In genomic region chr21:38679531-38679930, GRCh38 we compare ENCODE assay signal across 10 cellular contexts.
A peak's percentile ranks its signal among the peaks of the same experiment; 100 is the strongest.
DNase-seq lines count a peak whose midpoint lies in the region; ATAC-seq and TF ChIP-seq lines count a peak whose summit lies in the region.
"Had no signal": no experiment of that assay in that cellular context is flagged by ENCODE, and none has a peak within 500 bp of the region (broad histone marks: within the 10 kb centered on the region; RNA-seq: fewer than 3 reads in every experiment).

No MANE protein-coding gene starts in this region.

- H3K79me1 ChIP-seq in IMR-90 (ENCODE audit: low read depth in 1 of 2, low read length in 2 of 2): no peaks in the 10 kb centered on the region

- peaks cover 0 to 7% (median 0%) of the 10 kb centered on the region in 11 donors for H3K9me3 ChIP-seq in heart right ventricle
- peaks cover 2% of the 10 kb centered on the region for H3K9me3 ChIP-seq in IMR-90 (ENCODE audit: control insufficient read depth, insufficient read depth, low read length)
- no peaks in the 10 kb centered on the region for H3K9me3 ChIP-seq in thoracic aorta

- H2AFZ ChIP-seq in IMR-90 (replicated peaks; ENCODE audit: low read length, poor library complexity): no peak overlapping the region

- H3K27ac ChIP-seq in heart right ventricle: peak overlapping the region in 3 of 10 donors; percentile 12 to 31 (median 30)
- H3K27ac ChIP-seq in IMR-90 (ENCODE audit: insufficient read depth, low read length): no peak overlapping the region
- peak overlapping the region; percentile 50 to 71 for H3K27ac ChIP-seq in coronary artery
- peak overlapping the region; percentile 82 to 84 for H3K27ac ChIP-seq in thoracic aorta

- H2BK5ac ChIP-seq in IMR-90 (ENCODE audit: low read depth, low read length, poor library complexity, severe bottlenecking): no peak overlapping the region

- peak in 6 of 8 donors; percentile 25 to 84 (median 68) for ATAC-seq in heart right ventricle
- ATAC-seq in Right ventricle myocardium superior (ENCODE audit: poor library complexity): no peak
- peak; percentile 66 for ATAC-seq in IMR-90 (ENCODE audit: low read depth)
- peak; percentile 82 for ATAC-seq in thoracic aorta (ENCODE audit: insufficient number of reproducible peaks, low FRiP score, low read depth)
- no peak for ATAC-seq in esophagus mucosa

- in situ Hi-C loops in IMR-90 (cut with MboI; ENCODE audit: low sequenced_read_pairs): no loop called here

- no peak overlapping the region for H4K5ac ChIP-seq in IMR-90 (ENCODE audit: low read depth, low read length)

- POLR2A ChIA-PET in IMR-90 (lab: Charles Lee; ENCODE audit: unreplicated experiment): no interaction called here

- peak overlapping the region; percentile 57; the same call in 1 of the 2 replicates for H2AK5ac ChIP-seq in IMR-90 (ENCODE audit: low read depth, low read length)

- H3K4me1 ChIP-seq in heart right ventricle: peaks cover 0 to 19% (median 10%) of the 10 kb centered on the region in 9 donors
- peaks cover 2% of the 10 kb centered on the region; the same call in 1 of the 2 replicates for H3K4me1 ChIP-seq in IMR-90 (ENCODE audit: control insufficient read depth, insufficient read depth, low read length)
- peaks cover 16 to 60% of the 10 kb centered on the region in 2 donors for H3K4me1 ChIP-seq in thoracic aorta (ENCODE audit: control insufficient read depth in 1 of 2, low read depth in 2 of 2)

- no peak overlapping the region for H3K4me3 ChIP-seq in heart right ventricle
- no peak overlapping the region for H3K4me3 ChIP-seq in IMR-90 (ENCODE audit: insufficient read depth, low read depth, low read length)
- no peak overlapping the region for H3K4me3 ChIP-seq in coronary artery
- peak overlapping the region; percentile 13 for H3K4me3 ChIP-seq in thoracic aorta

- H3K23ac ChIP-seq in IMR-90 (ENCODE audit: low read depth, low read length): no peak overlapping the region

- H3K56ac ChIP-seq in IMR-90 (ENCODE audit: extremely low read depth, insufficient read depth, low read length): no peak overlapping the region

- peaks cover 3% of the 10 kb centered on the region; the same call in 1 of the 2 replicates for H3K9me1 ChIP-seq in IMR-90 (ENCODE audit: insufficient read depth, low read length)

- dilution Hi-C loops in IMR-90 (cut with HindIII; ENCODE audit: low sequenced_read_pairs, unreplicated experiment): no loop called here

- WGBS in heart right ventricle, 2 donors: 37 to 57% methylated on average over 4 of the region's 4 CpGs
- no CpG with 5 or more reads among the region's 4 CpGs for WGBS in IMR-90 (ENCODE audit: extremely low coverage in 2 of 2, insufficient read length in 1 of 2), 2 experiments

- H3K36me3 ChIP-seq in heart right ventricle (no peaks in the 10 kb centered on the region), IMR-90 (ENCODE audit: control insufficient read depth, insufficient read depth, low read length) (no peaks in the 10 kb centered on the region), thoracic aorta (no peaks in the 10 kb centered on the region)

- peak in 1 of 2 donors; percentile 12 for DNase-seq in heart right ventricle
- no peak for DNase-seq in Right ventricle myocardium superior
- peak; percentile 62 for DNase-seq in IMR-90
- DNase-seq in coronary artery (ENCODE audit: low spot score): no peak
- DNase-seq in thoracic aorta (ENCODE audit: low spot score): no peak
- DNase-seq in stimulated activated CD4-positive, alpha-beta T cell treated with anti-CD3 and anti-CD28 coated beads, Interleukin-4, amount 100 ng/mL, for 1 hour: no peak
- DNase-seq in stimulated activated naive CD4-positive, alpha-beta T cell treated with Interleukin-2 at 50 U/mL for 16 hours (lab: John Stamatoyannopoulos, UW): no peak
- DNase-seq: activated naive CD4-positive, alpha-beta T cell treated with anti-CD3 and anti-CD28 coated beads for 36 hours; NCI-H187 had no signal

- H4K20me1 ChIP-seq in IMR-90 (ENCODE audit: insufficient read depth, low read length): no peaks in the 10 kb centered on the region

- no peak for TF ChIP-seq POLR2A in IMR-90 (IDR thresholded peaks at IDR 0.05; ENCODE audit: low read depth, low read length)

- no peak overlapping the region for H4K8ac ChIP-seq in IMR-90 (ENCODE audit: low read depth in 2 of 2, low read length in 2 of 2)

- TF ChIP-seq RAD21 in IMR-90 (IDR thresholded peaks at IDR 0.05; ENCODE audit: low read length): no peak

- no peak overlapping the region for H2BK15ac ChIP-seq in IMR-90 (ENCODE audit: low read depth, low read length)

- no peak overlapping the region for H3K9ac ChIP-seq in IMR-90 (ENCODE audit: low read depth, low read length)

- H3K14ac ChIP-seq in IMR-90 (replicated peaks; ENCODE audit: low read depth, low read length): 0 out of 2 replicates have a peak overlapping the region, but pooled peaks have one; percentile 21

- H2BK120ac ChIP-seq in IMR-90 (ENCODE audit: low read depth, low read length): no peak overlapping the region

- intact Hi-C loops in heart right ventricle (cut with DNase I): no loop called here
- intact Hi-C loops in Right ventricle myocardium superior (cut with DNase I): no loop called here
- intact Hi-C loops in IMR-90 (cut with micrococcal nuclease): no loop called here

- 0 out of 2 replicates have a peak overlapping the region, but pooled peaks have one; percentile 34 for H2BK20ac ChIP-seq in IMR-90 (ENCODE audit: low read depth, low read length)

- BruUV-seq in IMR-90 (replicated peaks; lab: Mats Ljungman, UMichigan): no TSS peak

- no peak for TF ChIP-seq CTCF in heart right ventricle (IDR thresholded peaks at IDR 0.05)
- no peak for TF ChIP-seq CTCF in IMR-90 (conservative IDR thresholded peaks at IDR 0.05; ENCODE audit: low read depth, low read length)
- TF ChIP-seq CTCF in coronary artery (IDR thresholded peaks at IDR 0.05): no peak
- TF ChIP-seq CTCF in thoracic aorta (IDR thresholded peaks at IDR 0.05): no peak

- CTCF ChIA-PET in IMR-90 (lab: Yijun Ruan, JAX): no interaction called here

- no peak overlapping the region for H2AK9ac ChIP-seq in IMR-90 (replicated peaks; ENCODE audit: low read depth, low read length, poor library complexity)

- no peak overlapping the region for H3K18ac ChIP-seq in IMR-90 (ENCODE audit: low read depth, low read length)

- H3K27me3 ChIP-seq in heart right ventricle: peaks cover 0 to 85% (median 8%) of the 10 kb centered on the region in 7 donors
- H3K27me3 ChIP-seq in IMR-90 (ENCODE audit: control insufficient read depth, insufficient read depth, low read length): peaks cover 69% of the 10 kb centered on the region
- H3K27me3 ChIP-seq in thoracic aorta (replicated peaks; ENCODE audit: insufficient read depth): no peaks in the 10 kb centered on the region

- H3K4me2 ChIP-seq in IMR-90 (ENCODE audit: low read depth, low read length): no peak overlapping the region; the same call in 1 of the 2 replicates

- H3K4ac ChIP-seq in IMR-90 (ENCODE audit: low read depth, low read length): no peak overlapping the region

- no peak overlapping the region for H4K91ac ChIP-seq in IMR-90 (ENCODE audit: insufficient read depth, low read depth, low read length)

TF ChIP-seq in IMR-90, 13 proteins besides CTCF, POLR2A, EP300 and RAD21:
- TF ChIP-seq FOS (IDR thresholded peaks at IDR 0.05; ENCODE audit: low read depth, low read length) (peak; percentile 37), RCOR1 (IDR thresholded peaks at IDR 0.05; ENCODE audit: insufficient replicate concordance, low read length) (no peak)
TF ChIP-seq in IMR-90: peak in this region for 1.

Comparison
In these comparisons a context has a peak if more than half of its experiments do, and no peak if none do; other contexts are left out.
1. ATAC-seq: peak in heart right ventricle (6 of 8), IMR-90 (single experiment) and thoracic aorta (single experiment); none in Right ventricle myocardium superior (single experiment) and esophagus mucosa (single experiment).